Comparison of ENCODE assay signal across 18 cellular contexts in genomic region chr7:84823530-84823929, GRCh38.
"Had no signal": no experiment of that assay in that cellular context is flagged by ENCODE, and none has a peak within 500 bp of the region (broad histone marks: within the 10 kb centered on the region; RNA-seq: fewer than 3 reads in every experiment).

No MANE protein-coding gene starts in this region.

- H3K27ac ChIP-seq: heart right ventricle, right lobe of liver, thoracic aorta, upper lobe of left lung had no signal

- H3K36me3 ChIP-seq: heart right ventricle, right lobe of liver, thoracic aorta, upper lobe of left lung had no signal

- H3K4me1 ChIP-seq: heart right ventricle, right lobe of liver, upper lobe of left lung had no signal

- FAIRE-seq: endometrium, TTC549 had no signal

- DNase-seq: activated CD4-positive, alpha-beta T cell treated with anti-CD3 and anti-CD28 coated beads for 1 hour; activated T-cell treated with anti-CD3 and anti-CD28 coated beads, Interleukin-2, amount 50 U/mL, for 1 hour; aorta; effector CD4-positive, alpha-beta T cell; erythroblast; foreskin fibroblast; heart right ventricle; islet precursor cell; left cardiac atrium; right lobe of liver; stimulated activated CD4-positive, alpha-beta T cell treated with anti-CD3 and anti-CD28 coated beads, Interleukin-15, amount 100 ng/mL, for 24 hours; upper lobe of left lung had no signal

- H3K4me3 ChIP-seq: heart right ventricle, right lobe of liver, smooth muscle cell, thoracic aorta, upper lobe of left lung had no signal

- H3K4me2 ChIP-seq: smooth muscle cell had no signal

- H3K9me3 ChIP-seq: heart right ventricle, right lobe of liver, thoracic aorta, upper lobe of left lung had no signal

- ATAC-seq: activated naive CD4-positive, alpha-beta T cell treated with anti-CD3 and anti-CD28 coated beads, Interleukin-2, amount 50 U/mL, for 72 hours; heart right ventricle; left cardiac atrium; right lobe of liver; stimulated activated memory B cell treated with anti-CD40 and anti-IgM and Interleukin-4, amounts not matched to agents 10 μg/mL and 1 μg/mL and 100 μg/mL, for 72 hours had no signal

- H3K27me3 ChIP-seq: heart right ventricle, right lobe of liver, upper lobe of left lung had no signal
